Comparison of ENCODE assay signal across 28 cellular contexts in genomic region chr5:23991406-23991805, GRCh38.
DNase-seq lines count a peak whose midpoint lies in the region; ATAC-seq, FAIRE-seq and TF ChIP-seq lines count a peak whose summit lies in the region.
"Had no signal": no experiment of that assay in that cellular context is flagged by ENCODE, and none has a peak within 500 bp of the region (broad histone marks: within the 10 kb centered on the region; RNA-seq: fewer than 3 reads in every experiment).

No MANE protein-coding gene starts in this region.

- H3K4me2 ChIP-seq in H1 (ENCODE audit: insufficient read depth in 1 of 2, low read depth in 2 of 2, low read length in 2 of 2) = no peak overlapping the region
- H3K4me2 ChIP-seq: BLaER1, KMS-11 had no signal

- H2BK12ac ChIP-seq in H1 (ENCODE audit: low read depth, low read length) = no peak overlapping the region

- TF ChIP-seq CTCF in H1 (IDR thresholded peaks at IDR 0.05; ENCODE audit: control extremely low read depth in 1 of 3, insufficient read depth in 1 of 3, low read depth in 1 of 3, low read length in 3 of 3) = no peak

- no peak overlapping the region for H3K14ac ChIP-seq in H1 (ENCODE audit: insufficient read length)

- H3K9ac ChIP-seq in H1 (replicated peaks in 1 of 4; ENCODE audit: extremely low read depth in 1 of 4, low read depth in 3 of 4, low read length in 3 of 4) = no peak overlapping the region
- H3K9ac ChIP-seq: BLaER1, KMS-11 had no signal

- H2AK5ac ChIP-seq in H1 (ENCODE audit: low read depth, low read length) = no peak overlapping the region

- no peaks in the 10 kb centered on the region for H3K79me1 ChIP-seq in H1 (ENCODE audit: low read depth, low read length)

- POLR2A ChIA-PET in H1 (lab: Charles Lee; ENCODE audit: partially characterized antibody) = no interaction called here

- no peak overlapping the region for H3K23ac ChIP-seq in H1 (ENCODE audit: insufficient read length)

- TF ChIP-seq EP300 in H1 (IDR thresholded peaks at IDR 0.05; ENCODE audit: borderline replicate concordance in 1 of 2, low read depth in 2 of 2, low read length in 2 of 2) = no peak

- no peak overlapping the region for H4K5ac ChIP-seq in H1 (ENCODE audit: insufficient read length, low read depth, low read length)

- H2AFZ ChIP-seq in H1 (ENCODE audit: low read length) = peak overlapping the region; percentile 22

- H3K18ac ChIP-seq in H1 (ENCODE audit: extremely low read depth, low read length) = no peak overlapping the region

- no peaks in the 10 kb centered on the region for H3K9me3 ChIP-seq in H1 (ENCODE audit: insufficient read depth in 2 of 2, low read depth in 1 of 2, low read length in 1 of 2)
- H3K9me3 ChIP-seq: BLaER1 had no signal

- no peak overlapping the region for H2BK120ac ChIP-seq in H1 (replicated peaks; ENCODE audit: low read depth, low read length)

- DNase-seq in H1 (ENCODE audit: low read depth in 1 of 2, low spot score in 2 of 2) (no peak), NCI-H82 treated with DMSO at 0.1 percent for 48 hours (lab: John Stamatoyannopoulos, UW; ENCODE audit: unreplicated experiment) (no peak), NOMO-1 treated with dmso at 0.1 percent for 144 hours (lab: John Stamatoyannopoulos, UW; ENCODE audit: unreplicated experiment) (no peak)
- DNase-seq: ACHN; CD4-positive, alpha-beta T cell; COR-L47; DMS79 treated with DMSO at 0.1 percent for 48 hours; GOT3; HFFc6; IMR-90; NCI-H1105; NCI-H146; NCI-H2029; NCI-H226; NCI-H510A treated with DMSO at 0.1 percent for 48 hours; NCI-H748 treated with DMSO at 0.1 percent for 48 hours; OCI-M1; Right ventricle myocardium superior; T1000 had no signal

- no peak overlapping the region for H2BK20ac ChIP-seq in H1 (ENCODE audit: low read length)

- H3K56ac ChIP-seq in H1 (replicated peaks; ENCODE audit: insufficient read length, low read depth, low read length) = no peak overlapping the region

- no peak overlapping the region for H3K4me3 ChIP-seq in H1 (ENCODE audit: extremely low read depth in 1 of 4, insufficient read depth in 2 of 4, low read depth in 3 of 4, low read length in 4 of 4)
- H3K4me3 ChIP-seq: BLaER1 had no signal

- WGBS in H1 (ENCODE audit: extremely low coverage in 1 of 2, insufficient coverage in 1 of 2, insufficient read length in 1 of 2, insufficient replicate concordance in 2 of 2, low coverage in 1 of 2, low lambda C conversion rate in 2 of 2, missing lambda C conversion rate in 1 of 2), 2 experiments = 95% methylated on average over 2 of the region's 2 CpGs; no CpG with 5 or more reads in 1 of the 2 experiments

- CTCF ChIA-PET in H1 (lab: Charles Lee; ENCODE audit: partially characterized antibody) = interaction anchor here (0.6 kb wide), 1 partner anchor 178 kb away, joined by 8 read pairs; no protein-coding TSS in a partner anchor

- no peak for TF ChIP-seq RAD21 in H1 (IDR thresholded peaks at IDR 0.05 in 1 of 2, conservative IDR thresholded peaks at IDR 0.05 in 1 of 2; ENCODE audit: low read depth in 2 of 2, low read length in 2 of 2)

- no peaks in the 10 kb centered on the region for H3K36me3 ChIP-seq in H1 (ENCODE audit: control insufficient read depth in 2 of 4, insufficient read depth in 4 of 4, low read length in 3 of 4)
- H3K36me3 ChIP-seq: BLaER1 had no signal

- H3K4ac ChIP-seq in H1 (replicated peaks; ENCODE audit: insufficient read length, low read depth, low read length) = no peak overlapping the region

- H2BK5ac ChIP-seq in H1 (ENCODE audit: low read depth, low read length) = no peak overlapping the region

- no peaks in the 10 kb centered on the region for H4K20me1 ChIP-seq in H1 (replicated peaks in 1 of 2; ENCODE audit: control insufficient read depth in 1 of 2, insufficient read depth in 2 of 2, low read length in 2 of 2)
- H4K20me1 ChIP-seq: BLaER1 had no signal

- no peak for FAIRE-seq in H1 (lab: Jason Lieb, UNC)
- FAIRE-seq: GM12891, GM18507 had no signal

- H3K23me2 ChIP-seq in H1 (ENCODE audit: low read depth, low read length) = no peaks in the 10 kb centered on the region

- no peak for TF ChIP-seq POLR2A in H1 (IDR thresholded peaks at IDR 0.05; ENCODE audit: control extremely low read depth in 1 of 2, low read depth in 2 of 2, low read length in 2 of 2)

- no peak overlapping the region for H4K8ac ChIP-seq in H1 (ENCODE audit: extremely low read depth, insufficient read depth, low read length)

- peak; percentile 55 for ATAC-seq in GM18868 (IDR thresholded peaks at IDR 0.05; ENCODE audit: unreplicated experiment)
- peak; percentile 62 for ATAC-seq in HG02588 (IDR thresholded peaks at IDR 0.05; ENCODE audit: unreplicated experiment)
- ATAC-seq in HG03432 (IDR thresholded peaks at IDR 0.05; ENCODE audit: unreplicated experiment) = peak; percentile 80
- ATAC-seq in HG02678 (IDR thresholded peaks at IDR 0.05; ENCODE audit: unreplicated experiment) = no peak
- ATAC-seq in HG03460 (IDR thresholded peaks at IDR 0.05; ENCODE audit: unreplicated experiment) = no peak

- H3K4me1 ChIP-seq in H1 (replicated peaks in 1 of 4; ENCODE audit: control insufficient read depth in 3 of 4, insufficient read depth in 4 of 4, low read length in 3 of 4) = no peaks in the 10 kb centered on the region
- H3K4me1 ChIP-seq: BLaER1 had no signal

- no peak overlapping the region for H3K27ac ChIP-seq in H1 (ENCODE audit: low read depth, low read length)
- H3K27ac ChIP-seq: BLaER1, KMS-11 had no signal

- H3K27me3 ChIP-seq in H1 (replicated peaks in 1 of 4; ENCODE audit: control insufficient read depth in 3 of 4, extremely low read depth in 1 of 4, insufficient read depth in 3 of 4, low read length in 3 of 4) = no peaks in the 10 kb centered on the region
- H3K27me3 ChIP-seq: BLaER1 had no signal

- no peak overlapping the region for H2BK15ac ChIP-seq in H1 (ENCODE audit: low read length)

- H3K79me2 ChIP-seq in H1 (ENCODE audit: control insufficient read depth in 1 of 2, insufficient read depth in 2 of 2, low read length in 2 of 2) = no peaks in the 10 kb centered on the region

- H4K91ac ChIP-seq in H1 (replicated peaks; ENCODE audit: insufficient read length, low read length) = no peak overlapping the region

TF ChIP-seq in H1, 55 proteins besides CTCF, POLR2A, EP300 and RAD21:
- TF ChIP-seq BCL11A (IDR thresholded peaks at IDR 0.05; ENCODE audit: low read depth in 2 of 2, low read length in 2 of 2) = no peak
- no peak for TF ChIP-seq RBBP5 (IDR thresholded peaks at IDR 0.05; ENCODE audit: borderline replicate concordance, low read depth, low read length)
- TF ChIP-seq NANOG (IDR thresholded peaks at IDR 0.05; ENCODE audit: insufficient read depth, low read depth, low read length, poor library complexity, severe bottlenecking) = no peak
- no peak for TF ChIP-seq CEBPB (IDR thresholded peaks at IDR 0.05; ENCODE audit: low read depth, low read length)
- TF ChIP-seq HDAC6 (IDR thresholded peaks at IDR 0.05; ENCODE audit: low read depth, low read length) = no peak
- TF ChIP-seq JUND (IDR thresholded peaks at IDR 0.05; ENCODE audit: low read length) = no peak
- TF ChIP-seq ASH2L (IDR thresholded peaks at IDR 0.05; ENCODE audit: low read length) = no peak
- TF ChIP-seq TCF12 (IDR thresholded peaks at IDR 0.05; ENCODE audit: low read depth, low read length) = no peak
- no peak for TF ChIP-seq RXRA (IDR thresholded peaks at IDR 0.05; ENCODE audit: insufficient read depth, low read depth, low read length)
- no peak for TF ChIP-seq SP4 (IDR thresholded peaks at IDR 0.05; ENCODE audit: low read length)
- TF ChIP-seq CBX5 (IDR thresholded peaks at IDR 0.05; ENCODE audit: low read depth, low read length) = no peak
- TF ChIP-seq EZH2 (IDR thresholded peaks at IDR 0.05; ENCODE audit: low read depth, low read length, severe bottlenecking) = no peak
- TF ChIP-seq KDM4A (IDR thresholded peaks at IDR 0.05; ENCODE audit: low read depth, low read length, severe bottlenecking) = no peak
- TF ChIP-seq, protein P1, sequence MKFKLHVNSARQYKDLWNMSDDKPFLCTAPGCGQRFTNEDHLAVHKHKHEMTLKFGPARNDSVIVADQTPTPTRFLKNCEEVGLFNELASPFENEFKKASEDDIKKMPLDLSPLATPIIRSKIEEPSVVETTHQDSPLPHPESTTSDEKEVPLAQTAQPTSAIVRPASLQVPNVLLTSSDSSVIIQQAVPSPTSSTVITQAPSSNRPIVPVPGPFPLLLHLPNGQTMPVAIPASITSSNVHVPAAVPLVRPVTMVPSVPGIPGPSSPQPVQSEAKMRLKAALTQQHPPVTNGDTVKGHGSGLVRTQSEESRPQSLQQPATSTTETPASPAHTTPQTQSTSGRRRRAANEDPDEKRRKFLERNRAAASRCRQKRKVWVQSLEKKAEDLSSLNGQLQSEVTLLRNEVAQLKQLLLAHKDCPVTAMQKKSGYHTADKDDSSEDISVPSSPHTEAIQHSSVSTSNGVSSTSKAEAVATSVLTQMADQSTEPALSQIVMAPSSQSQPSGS (IDR thresholded peaks at IDR 0.05; ENCODE audit: low read length) = no peak
- no peak for TF ChIP-seq SIN3A (conservative IDR thresholded peaks at IDR 0.05 in 1 of 2, IDR thresholded peaks at IDR 0.05 in 1 of 2; ENCODE audit: low read depth in 1 of 2, low read length in 2 of 2)
- no peak for TF ChIP-seq HDAC2 (IDR thresholded peaks at IDR 0.05; ENCODE audit: borderline replicate concordance in 1 of 2, low read depth in 2 of 2, low read length in 2 of 2)
- TF ChIP-seq EGR1 (IDR thresholded peaks at IDR 0.05; ENCODE audit: borderline replicate concordance, low read depth, low read length) = no peak

Comparison
In these comparisons a context has a peak if more than half of its experiments do, and no peak if none do; other contexts are left out.
1. ATAC-seq: peak in GM18868 (single experiment), HG02588 (single experiment) and HG03432 (single experiment); none in HG02678 (single experiment) and HG03460 (single experiment).